In genomic region chr1:24771574-24771973, GRCh38 we compare ENCODE assay signal across 20 cellular contexts. TPM values are rescaled to one million over a fixed set of nuclear protein-coding genes. Genes with fewer than 3 reads are reported as not detected.
DNase-seq lines count a peak whose midpoint lies in the region; FAIRE-seq and TF ChIP-seq lines count a peak whose summit lies in the region.
"Had no signal": no experiment of that assay in that cellular context is flagged by ENCODE, and none has a peak within 500 bp of the region (broad histone marks: within the 10 kb centered on the region; RNA-seq: fewer than 3 reads in every experiment).

No MANE protein-coding gene starts in this region.

- no peak overlapping the region for H3K9ac ChIP-seq in astrocyte (ENCODE audit: low read length)
- H3K9ac ChIP-seq: KMS-11 had no signal

- H3K27ac Mint-ChIP-seq in astrocyte (ENCODE audit: unreplicated experiment) (no peak overlapping the region), nephron (peak overlapping the region; percentile 21 to 96 (median 94))
- H3K27ac Mint-ChIP-seq: activated T-helper 2 cell treated with anti-CD3 and anti-CD28 coated beads, Interferon-gamma antibody, Interleukin-2, Interleukin-4, amounts not matched to agents 10 μg/mL and 5 μg/mL and 100 μg/mL, durations not matched to agents 14 hours and 24 hours and 36 hours; CD4-positive, alpha-beta memory T cell; H9 had no signal

- peak; percentile 26 for DNase-seq in NOMO-1 treated with DMSO at 0.1 percent for 48 hours (lab: John Stamatoyannopoulos, UW; ENCODE audit: unreplicated experiment)
- DNase-seq in NOMO-1 treated with dmso at 0.1 percent for 144 hours (lab: John Stamatoyannopoulos, UW; ENCODE audit: unreplicated experiment): no peak
- DNase-seq in astrocyte (ENCODE audit: low read depth): no peak
- no peak for DNase-seq in transverse colon
- no peak for DNase-seq in NCI-H2227 (lab: John Stamatoyannopoulos, UW; ENCODE audit: unreplicated experiment)
- DNase-seq in effector CD4-positive, alpha-beta T cell: no peak
- no peak for DNase-seq in T-helper 1 cell
- DNase-seq: activated CD4-positive, alpha-beta T cell treated with anti-CD3 and anti-CD28 coated beads, Interleukin-2, amount 50 U/mL, for 48 hours; CD4-positive, alpha-beta memory T cell; effector CD8-positive, alpha-beta T cell; foreskin keratinocyte; H9; mesendoderm; NCI-H526 treated with DMSO at 0.1 percent for 48 hours; occipital lobe had no signal

- H3K27me3 ChIP-seq in astrocyte (ENCODE audit: insufficient read depth, low read length) (no peaks in the 10 kb centered on the region), transverse colon (no peaks in the 10 kb centered on the region)
- H3K27me3 ChIP-seq: foreskin keratinocyte had no signal

- FAIRE-seq in astrocyte (lab: Jason Lieb, UNC): no peak
- FAIRE-seq: A204.1, TTC549 had no signal

- intact Hi-C loops in transverse colon (cut with DNase I; ENCODE audit: low total_unique reads): no loop called here

- H3K4me1 ChIP-seq in astrocyte (ENCODE audit: insufficient read depth, low read length): peaks cover 33% of the 10 kb centered on the region
- peaks cover 14 to 27% (median 19%) of the 10 kb centered on the region in 4 donors for H3K4me1 ChIP-seq in transverse colon

- in situ Hi-C loops in transverse colon (cut with MboI; ENCODE audit: low pct_ligation_motif_present in 1 of 4, low pct_unique_long_range_greater_than_20kb in 1 of 4, low sequenced_read_pairs in 3 of 4): no loop called here

- peaks cover 18% of the 10 kb centered on the region for H4K20me1 ChIP-seq in astrocyte (ENCODE audit: insufficient read depth, low read length)

- no peak overlapping the region for H3K4me3 Mint-ChIP-seq in astrocyte (ENCODE audit: unreplicated experiment)
- no peak overlapping the region for H3K4me3 Mint-ChIP-seq in nephron
- H3K4me3 Mint-ChIP-seq: CD4-positive, alpha-beta memory T cell; H9 had no signal

- H3K9me3 ChIP-seq in astrocyte (ENCODE audit: insufficient read depth, low read depth, low read length) (no peaks in the 10 kb centered on the region), transverse colon (no peaks in the 10 kb centered on the region)

- no peak overlapping the region for H3K4me3 ChIP-seq in astrocyte (ENCODE audit: insufficient read depth, low read depth, low read length)
- no peak overlapping the region for H3K4me3 ChIP-seq in transverse colon

- no peak for TF ChIP-seq POLR2A in transverse colon (IDR thresholded peaks at IDR 0.05)

- TF ChIP-seq EP300 in transverse colon (IDR thresholded peaks at IDR 0.05; ENCODE audit: low read depth): no peak

- H3K4me1 Mint-ChIP-seq in astrocyte (ENCODE audit: low read depth, unreplicated experiment): peaks cover 34% of the 10 kb centered on the region
- H3K4me1 Mint-ChIP-seq in nephron: peaks cover 30% of the 10 kb centered on the region
- H3K4me1 Mint-ChIP-seq: CD4-positive, alpha-beta memory T cell had no signal

- no peaks in the 10 kb centered on the region for H3K9me3 Mint-ChIP-seq in astrocyte (ENCODE audit: unreplicated experiment)
- no peaks in the 10 kb centered on the region for H3K9me3 Mint-ChIP-seq in nephron
- H3K9me3 Mint-ChIP-seq: activated T-helper 2 cell treated with anti-CD3 and anti-CD28 coated beads, Interferon-gamma antibody, Interleukin-2, Interleukin-4, amounts not matched to agents 10 μg/mL and 5 μg/mL and 100 μg/mL, durations not matched to agents 14 hours and 24 hours and 36 hours; CD4-positive, alpha-beta memory T cell; H9 had no signal

- H3K36me3 Mint-ChIP-seq in astrocyte (ENCODE audit: low read depth, unreplicated experiment) (peaks cover 10% of the 10 kb centered on the region), nephron (ENCODE audit: low read depth) (peaks cover 6% of the 10 kb centered on the region)
- H3K36me3 Mint-ChIP-seq: CD4-positive, alpha-beta memory T cell had no signal

- peaks cover 96% of the 10 kb centered on the region for H3K79me2 ChIP-seq in astrocyte (ENCODE audit: insufficient read depth, low read length)

- no peak overlapping the region for H2AFZ ChIP-seq in astrocyte (ENCODE audit: low read depth, low read length)

- no peak overlapping the region for H3K4me2 ChIP-seq in astrocyte (ENCODE audit: low read length)

- H3K27me3 Mint-ChIP-seq in astrocyte (ENCODE audit: low read depth, unreplicated experiment): no peaks in the 10 kb centered on the region
- H3K27me3 Mint-ChIP-seq in nephron (ENCODE audit: low read depth): no peaks in the 10 kb centered on the region
- H3K27me3 Mint-ChIP-seq: CD4-positive, alpha-beta memory T cell had no signal

- H3K36me3 ChIP-seq in astrocyte (ENCODE audit: insufficient read depth, low read length): peaks cover 4% of the 10 kb centered on the region
- H3K36me3 ChIP-seq in transverse colon: no peaks in the 10 kb centered on the region

- H3K27ac ChIP-seq in astrocyte (ENCODE audit: low read depth, low read length): peak overlapping the region; percentile 92
- H3K27ac ChIP-seq in transverse colon: peak overlapping the region; percentile 74 to 88 (median 84)
- H3K27ac ChIP-seq: foreskin keratinocyte, KMS-11 had no signal

- TF ChIP-seq CTCF in astrocyte (IDR thresholded peaks at IDR 0.05; ENCODE audit: insufficient read depth, low read depth, low read length) (no peak), nephron (IDR thresholded peaks at IDR 0.05; ENCODE audit: unreplicated experiment in 3 of 3) (no peak), transverse colon (IDR thresholded peaks at IDR 0.05) (no peak)

RNA-seq across cellular contexts. Expression of gene CLIC4, which starts 26.3 kb away (rescaled TPM):
- 353 and 375 TPM in 2 replicates for total RNA-seq in astrocyte
- total RNA-seq in transverse colon: 100 to 1,000 TPM in 1 of 4 donors, 10 to 100 TPM in 3; 52.4 to 107 (median 65.0) TPM
